In the genomic region with DNA sequence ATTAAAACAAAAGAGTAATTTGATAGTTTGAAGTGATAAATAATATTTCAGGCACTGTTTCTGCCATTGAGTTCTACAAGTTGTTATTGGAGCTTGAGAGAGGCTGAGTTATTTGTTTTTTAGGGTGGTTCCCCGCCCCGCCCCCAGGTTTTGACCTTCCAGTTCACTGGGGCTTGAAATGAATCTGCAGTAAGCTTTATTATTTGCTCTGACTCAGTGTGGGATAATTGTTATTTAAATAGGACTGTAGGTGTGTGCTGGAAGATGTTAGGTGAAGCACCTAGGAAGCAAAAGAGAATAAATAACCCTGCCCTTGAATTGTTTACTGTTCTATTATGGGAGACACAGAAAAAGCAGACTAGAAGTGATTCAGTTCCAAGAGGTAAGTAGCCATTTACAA, we compare ENCODE assay signal across 17 cellular contexts.
DNase-seq lines count a peak whose midpoint lies in the region; ATAC-seq and TF ChIP-seq lines count a peak whose summit lies in the region.
"Had no signal": no experiment of that assay in that cellular context is flagged by ENCODE, and none has a peak within 500 bp of the region (broad histone marks: within the 10 kb centered on the region; RNA-seq: fewer than 3 reads in every experiment).

No MANE protein-coding gene starts in this region.

- intact Hi-C loops in CD14-positive monocyte (cut with micrococcal nuclease) = no loop called here

- H3K4me3 Mint-ChIP-seq in CD14-positive monocyte = no peak overlapping the region
- no peak overlapping the region for H3K4me3 Mint-ChIP-seq in immature natural killer cell
- H3K4me3 Mint-ChIP-seq: activated CD4-positive, alpha-beta memory T cell treated with anti-CD3 and anti-CD28 coated beads, Interleukin-2, amount 10 ng/mL, durations not matched to agents 7 days and 5 days; activated T-cell treated with anti-CD3 and anti-CD28 coated beads, Interleukin-2, amount 50 U/mL, for 24 hours had no signal

- H3K4me1 Mint-ChIP-seq in CD14-positive monocyte (no peaks in the 10 kb centered on the region), immature natural killer cell (no peaks in the 10 kb centered on the region)
- H3K4me1 Mint-ChIP-seq: activated CD4-positive, alpha-beta memory T cell treated with anti-CD3 and anti-CD28 coated beads, Interleukin-2, amount 10 ng/mL, durations not matched to agents 7 days and 5 days had no signal

- H3K36me3 Mint-ChIP-seq in CD14-positive monocyte (no peaks in the 10 kb centered on the region), immature natural killer cell (no peaks in the 10 kb centered on the region)

- H3K9me3 Mint-ChIP-seq in CD14-positive monocyte (peaks cover 0 to 5% (median 0%) of the 10 kb centered on the region in 7 donors), immature natural killer cell (peaks cover 2 to 21% (median 10%) of the 10 kb centered on the region in 6 donors)

- TF ChIP-seq CTCF in CD14-positive monocyte (IDR thresholded peaks at IDR 0.05) = no peak

- peaks cover 0 to 2% (median 0%) of the 10 kb centered on the region in 3 donors for H3K27me3 Mint-ChIP-seq in CD14-positive monocyte (ENCODE audit: low read depth in 3 of 3)
- no peaks in the 10 kb centered on the region for H3K27me3 Mint-ChIP-seq in immature natural killer cell (ENCODE audit: low read depth in 3 of 3)
- H3K27me3 Mint-ChIP-seq: activated CD4-positive, alpha-beta memory T cell treated with anti-CD3 and anti-CD28 coated beads, Interleukin-2, amount 10 ng/mL, durations not matched to agents 7 days and 5 days; activated T-cell treated with anti-CD3 and anti-CD28 coated beads, Interleukin-2, amount 50 U/mL, for 24 hours had no signal

- ATAC-seq in HG03571 (IDR thresholded peaks at IDR 0.05; ENCODE audit: unreplicated experiment) (no peak), GM21367 (IDR thresholded peaks at IDR 0.05; ENCODE audit: unreplicated experiment) (no peak)
- ATAC-seq: HepG2, left ventricle myocardium superior, mucosa of descending colon, Right ventricle myocardium inferior had no signal

- peak; percentile 99 for DNase-seq in DMS53 treated with DMSO at 0.1 percent for 48 hours (lab: John Stamatoyannopoulos, UW; ENCODE audit: unreplicated experiment)
- peak; percentile 22 to 90 (median 69) for DNase-seq in NCI-H1417 (lab: John Stamatoyannopoulos, UW)
- peak; percentile 93 for DNase-seq in NCI-H748 treated with DMSO at 0.1 percent for 48 hours (lab: John Stamatoyannopoulos, UW)
- peak; percentile 16 for DNase-seq in iPS-NIHi11 (ENCODE audit: low spot score)
- no peak for DNase-seq in CD14-positive monocyte (ENCODE audit: low spot score)
- no peak for DNase-seq in immature natural killer cell
- DNase-seq: activated CD4-positive, alpha-beta memory T cell treated with anti-CD3 and anti-CD28 coated beads, Interleukin-2, amount 10 ng/mL, durations not matched to agents 7 days and 5 days; activated naive CD4-positive, alpha-beta T cell treated with anti-CD3 and anti-CD28 coated beads, Interleukin-2, amount 50 U/mL, for 16 hours; activated T-cell treated with anti-CD3 and anti-CD28 coated beads, Interleukin-2, amount 50 U/mL, for 24 hours; left ventricle myocardium superior; T-helper 1 cell; WERI-Rb-1 had no signal

- H3K27ac Mint-ChIP-seq in CD14-positive monocyte (no peak overlapping the region), immature natural killer cell (no peak overlapping the region)
- H3K27ac Mint-ChIP-seq: activated CD4-positive, alpha-beta memory T cell treated with anti-CD3 and anti-CD28 coated beads, Interleukin-2, amount 10 ng/mL, durations not matched to agents 7 days and 5 days; activated T-cell treated with anti-CD3 and anti-CD28 coated beads, Interleukin-2, amount 50 U/mL, for 24 hours had no signal

Comparison
In these comparisons a context has a peak if more than half of its experiments do, and no peak if none do; other contexts are left out.
1. DNase-seq: peak in DMS53 treated with DMSO at 0.1 percent for 48 hours (single experiment), NCI-H1417 (3 of 3), NCI-H748 treated with DMSO at 0.1 percent for 48 hours (single experiment) and iPS-NIHi11 (single experiment); none in CD14-positive monocyte (single experiment) and immature natural killer cell (0 of 3).